In genomic region chr15:62394079-62394478, GRCh38 we compare ENCODE assay signal across 18 cellular contexts.
"Had no signal": no experiment of that assay in that cellular context is flagged by ENCODE, and none has a peak within 500 bp of the region (broad histone marks: within the 10 kb centered on the region; RNA-seq: fewer than 3 reads in every experiment).

No MANE protein-coding gene starts in this region.

- DNase-seq: activated CD4-positive, alpha-beta T cell treated with anti-CD3 and anti-CD28 coated beads for 48 hours; activated CD8-positive, alpha-beta T cell treated with anti-CD3 and anti-CD28 coated beads, Interleukin-2, amount 10 ng/mL, durations not matched to agents 7 days and 5 days; activated naive CD4-positive, alpha-beta T cell treated with anti-CD3 and anti-CD28 coated beads, Interleukin-2, amount 10 ng/mL, durations not matched to agents 7 days and 5 days; adrenal gland; cortex of kidney; effector CD8-positive, alpha-beta T cell; head of caudate nucleus; natural killer cell; occipital lobe; sigmoid colon; stimulated activated CD4-positive, alpha-beta T cell treated with anti-CD3 and anti-CD28 coated beads, Interleukin-4, amount 100 ng/mL, for 24 hours; stimulated activated naive CD8-positive, alpha-beta T cell treated with anti-CD3 and anti-CD28 coated beads, Interleukin-15, amount 100 ng/mL, for 72 hours; T-helper 1 cell; thyroid gland; uterus had no signal

- H3K27ac Mint-ChIP-seq: activated CD8-positive, alpha-beta T cell treated with anti-CD3 and anti-CD28 coated beads, Interleukin-2, amount 10 ng/mL, durations not matched to agents 7 days and 5 days; activated naive CD4-positive, alpha-beta T cell treated with anti-CD3 and anti-CD28 coated beads, Interleukin-2, amount 10 ng/mL, durations not matched to agents 7 days and 5 days; activated T-helper 17 cell treated with anti-CD3 and anti-CD28 coated beads, Interleukin-2, amount 50 U/mL, for 72 hours; natural killer cell; stimulated activated naive CD8-positive, alpha-beta T cell treated with anti-CD3 and anti-CD28 coated beads, Interleukin-15, amount 100 ng/mL, for 72 hours had no signal

- H3K4me3 ChIP-seq: adrenal gland, sigmoid colon, thyroid gland, uterus had no signal

- H3K4me3 Mint-ChIP-seq: activated CD8-positive, alpha-beta T cell treated with anti-CD3 and anti-CD28 coated beads, Interleukin-2, amount 10 ng/mL, durations not matched to agents 7 days and 5 days; activated naive CD4-positive, alpha-beta T cell treated with anti-CD3 and anti-CD28 coated beads, Interleukin-2, amount 10 ng/mL, durations not matched to agents 7 days and 5 days; activated T-helper 17 cell treated with anti-CD3 and anti-CD28 coated beads, Interleukin-2, amount 50 U/mL, for 72 hours; central memory CD8-positive, alpha-beta T cell; stimulated activated naive CD8-positive, alpha-beta T cell treated with anti-CD3 and anti-CD28 coated beads, Interleukin-15, amount 100 ng/mL, for 72 hours had no signal

- H3K36me3 ChIP-seq: adrenal gland, sigmoid colon, thyroid gland, uterus had no signal

- H3K36me3 Mint-ChIP-seq: activated naive CD4-positive, alpha-beta T cell treated with anti-CD3 and anti-CD28 coated beads, Interleukin-2, amount 10 ng/mL, durations not matched to agents 7 days and 5 days; natural killer cell had no signal

- H3K27ac ChIP-seq: adrenal gland, sigmoid colon, uterus had no signal

- H3K9me3 ChIP-seq: adrenal gland, sigmoid colon, thyroid gland, uterus had no signal

- H3K9me3 Mint-ChIP-seq: activated T-helper 17 cell treated with anti-CD3 and anti-CD28 coated beads, Interleukin-2, amount 50 U/mL, for 72 hours; central memory CD8-positive, alpha-beta T cell; natural killer cell had no signal

- H3K27me3 ChIP-seq: adrenal gland, sigmoid colon, thyroid gland, uterus had no signal

- ATAC-seq: activated CD8-positive, alpha-beta T cell treated with anti-CD3 and anti-CD28 coated beads, Interleukin-2, amount 10 ng/mL, durations not matched to agents 7 days and 5 days; activated T-helper 17 cell treated with anti-CD3 and anti-CD28 coated beads, Interleukin-2, amount 50 U/mL, for 72 hours; left lobe of liver; natural killer cell; stimulated activated naive CD8-positive, alpha-beta T cell treated with anti-CD3 and anti-CD28 coated beads, Interleukin-15, amount 100 ng/mL, for 72 hours had no signal
